14 cellular contexts compared by ENCODE assay signal in genomic region chr4:140122891-140123290, GRCh38.
"Had no signal": no experiment of that assay in that cellular context is flagged by ENCODE, and none has a peak within 500 bp of the region (broad histone marks: within the 10 kb centered on the region; RNA-seq: fewer than 3 reads in every experiment).

No MANE protein-coding gene starts in this region.

- H3K27ac ChIP-seq: adrenal gland, esophagus squamous epithelium, lower lobe of right lung had no signal

- H3K9me3 Mint-ChIP-seq: immature natural killer cell, mesothelial cell of epicardium, T-cell had no signal

- H3K27ac Mint-ChIP-seq: immature natural killer cell, mesothelial cell of epicardium had no signal

- ATAC-seq: left cardiac atrium, lower lobe of right lung had no signal

- H3K27me3 Mint-ChIP-seq: T-cell had no signal

- H3K9me3 ChIP-seq: adrenal gland, esophagus squamous epithelium, lower lobe of right lung had no signal

- H3K36me3 ChIP-seq: adrenal gland, esophagus squamous epithelium, lower lobe of right lung had no signal

- H3K27me3 ChIP-seq: adrenal gland, esophagus squamous epithelium had no signal

- DNase-seq: activated CD4-positive, CD25-positive, alpha-beta regulatory T cell; activated CD8-positive, alpha-beta memory T cell treated with anti-CD3 and anti-CD28 coated beads for 24 hours; activated effector memory CD4-positive, alpha-beta T cell treated with anti-CD3 and anti-CD28 coated beads, Interleukin-2, amount 50 U/mL, for 16 hours; adrenal gland; esophagus squamous epithelium; foreskin fibroblast; immature natural killer cell; left cardiac atrium; lower lobe of right lung; retina; stimulated activated CD4-positive, alpha-beta T cell treated with anti-CD3 and anti-CD28 coated beads, Interleukin-4, amount 100 ng/mL, for 1 hour; stimulated activated CD8-positive, alpha-beta memory T cell treated with anti-CD3 and anti-CD28 coated beads, Interleukin-4, amount 100 ng/mL, for 48 hours; T-cell had no signal

- H3K4me1 ChIP-seq: adrenal gland, esophagus squamous epithelium, lower lobe of right lung had no signal

- H3K4me3 Mint-ChIP-seq: immature natural killer cell, mesothelial cell of epicardium had no signal

- H3K36me3 Mint-ChIP-seq: immature natural killer cell, mesothelial cell of epicardium, T-cell had no signal
